Comparison of ENCODE assay signal across 1 cellular context in genomic region chr2:176902454-176902853, GRCh38.
TF ChIP-seq lines count a peak whose summit lies in the region.

No MANE protein-coding gene starts in this region.

TF ChIP-seq in GM23338, 12 proteins besides CTCF, POLR2A, EP300 and RAD21 (continued from another document):
- TF ChIP-seq EZH2 (IDR thresholded peaks at IDR 0.05; ENCODE audit: low read depth, unreplicated experiment) (no peak), ZNF114 (CRISPR knock-in tag; IDR thresholded peaks at IDR 0.05) (no peak), ETS1 (IDR thresholded peaks at IDR 0.05) (no peak), POLR2AphosphoS5 (IDR thresholded peaks at IDR 0.05; ENCODE audit: low read depth) (no peak), EZH2phosphoT487 (IDR thresholded peaks at IDR 0.05; ENCODE audit: unreplicated experiment) (no peak)
